Comparison of ENCODE assay signal across 1 cellular context in the genomic region with DNA sequence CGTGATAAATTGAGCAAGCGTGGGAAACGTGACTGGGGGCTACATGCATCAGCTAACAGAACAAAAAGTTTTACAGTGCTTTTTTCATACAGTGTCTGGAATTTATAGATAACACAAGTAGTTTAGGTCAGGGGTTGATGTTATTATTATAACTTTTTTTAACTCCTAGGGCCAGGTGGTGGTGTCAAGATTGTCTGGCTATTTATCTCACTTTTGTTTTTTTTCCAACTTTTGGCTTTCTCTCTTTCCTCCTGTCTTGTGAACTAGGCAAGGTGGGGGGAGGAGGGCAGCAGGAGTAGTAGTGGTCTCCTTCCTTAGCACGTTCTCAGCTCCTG.
TF ChIP-seq lines count a peak whose summit lies in the region.
"Not testable (repeated sequence)": the region's sequence is repeated elsewhere in the genome, so short reads cannot be mapped to it uniquely, and the experiment has no call there.

No MANE protein-coding gene starts in this region.

TF ChIP-seq in K562, 482 proteins besides CTCF, POLR2A, EP300 and RAD21:
- peak; percentile 49 for TF ChIP-seq GATA2 (CRISPR knock-in tag; IDR thresholded peaks at IDR 0.05)
- TF ChIP-seq TBL1XR1 (IDR thresholded peaks at IDR 0.05; ENCODE audit: low read length in 2 of 2), result 0 out of 4 replicates have a peak, but pooled peaks of 1 of the 2 experiments have one; percentile 30
- TF ChIP-seq SOX6 (IDR thresholded peaks at IDR 0.05), result peak; percentile 66; the same call in 1 of the 2 replicates
- TF ChIP-seq ADNP (tag; IDR thresholded peaks at IDR 0.05), result 0 out of 2 replicates have a peak, but pooled peaks have one; percentile 59
- TF ChIP-seq MEIS2 (IDR thresholded peaks at IDR 0.05; ENCODE audit: partially characterized antibody), result peak; percentile 35
- TF ChIP-seq BHLHE40 (IDR thresholded peaks at IDR 0.05; ENCODE audit: low read length), result 0 out of 2 replicates have a peak, but pooled peaks have one; percentile 18
- TF ChIP-seq KDM1A (IDR thresholded peaks at IDR 0.05), result peak in 1 of 2 experiments; percentile 31; a peak in 1 of 4 replicates
- TF ChIP-seq SMARCE1 (IDR thresholded peaks at IDR 0.05), result peak; percentile 50; the same call in 1 of the 2 replicates
- peak; percentile 72 for TF ChIP-seq HDAC3 (IDR thresholded peaks at IDR 0.05; ENCODE audit: borderline replicate concordance, partially characterized antibody)
- TF ChIP-seq SMAD4 (CRISPR knock-in tag; conservative IDR thresholded peaks at IDR 0.05), result peak; percentile 69; the same call in 1 of the 2 replicates
- peak in 1 of 2 experiments; percentile 49; a peak in 3 of 4 replicates for TF ChIP-seq TRIM24 (IDR thresholded peaks at IDR 0.05)
- peak; percentile 54 for TF ChIP-seq NR2C1 (IDR thresholded peaks at IDR 0.05)
- not testable (repeated sequence) for TF ChIP-seq NR2C1 (tag; IDR thresholded peaks at IDR 0.05); TEAD4 (CRISPR knock-in tag; IDR thresholded peaks at IDR 0.05; ENCODE audit: borderline replicate concordance)
- TF ChIP-seq DPF2 (IDR thresholded peaks at IDR 0.05), result peak; percentile 79
- peak; percentile 81 for TF ChIP-seq TAL1 (IDR thresholded peaks at IDR 0.05)
- TF ChIP-seq NFIC (IDR thresholded peaks at IDR 0.05), result peak; percentile 54; the same call in 1 of the 2 replicates
- TF ChIP-seq TRIM28 (IDR thresholded peaks at IDR 0.05), result peak; percentile 8; the same call in 1 of the 2 replicates
- peak; percentile 89 for TF ChIP-seq TCF3 (CRISPR knock-in tag; IDR thresholded peaks at IDR 0.05)
- peak; percentile 59; the same call in 1 of the 2 replicates for TF ChIP-seq SMARCA4 (IDR thresholded peaks at IDR 0.05)
- peak; percentile 87 for TF ChIP-seq ARID1B (IDR thresholded peaks at IDR 0.05)
- peak; percentile 86 for TF ChIP-seq CBFA2T3 (IDR thresholded peaks at IDR 0.05)
- TF ChIP-seq NCOR1 (IDR thresholded peaks at IDR 0.05), result peak; percentile 80
- TF ChIP-seq ZNF384 (IDR thresholded peaks at IDR 0.05; ENCODE audit: low read depth, low read length), result peak; percentile 73
- TF ChIP-seq CBFA2T2 (conservative IDR thresholded peaks at IDR 0.05), result peak; percentile 80
- peak; percentile 56 for TF ChIP-seq TEAD4 (IDR thresholded peaks at IDR 0.05; ENCODE audit: low read length)
- TF ChIP-seq MTA2 (IDR thresholded peaks at IDR 0.05; ENCODE audit: low read depth), result peak; percentile 50; the same call in 1 of the 2 replicates
TF ChIP-seq in K562: peak in this region for 25; not testable (repeated sequence) for 457.
